Comparison of ENCODE assay signal across 8 cellular contexts in the genomic region with DNA sequence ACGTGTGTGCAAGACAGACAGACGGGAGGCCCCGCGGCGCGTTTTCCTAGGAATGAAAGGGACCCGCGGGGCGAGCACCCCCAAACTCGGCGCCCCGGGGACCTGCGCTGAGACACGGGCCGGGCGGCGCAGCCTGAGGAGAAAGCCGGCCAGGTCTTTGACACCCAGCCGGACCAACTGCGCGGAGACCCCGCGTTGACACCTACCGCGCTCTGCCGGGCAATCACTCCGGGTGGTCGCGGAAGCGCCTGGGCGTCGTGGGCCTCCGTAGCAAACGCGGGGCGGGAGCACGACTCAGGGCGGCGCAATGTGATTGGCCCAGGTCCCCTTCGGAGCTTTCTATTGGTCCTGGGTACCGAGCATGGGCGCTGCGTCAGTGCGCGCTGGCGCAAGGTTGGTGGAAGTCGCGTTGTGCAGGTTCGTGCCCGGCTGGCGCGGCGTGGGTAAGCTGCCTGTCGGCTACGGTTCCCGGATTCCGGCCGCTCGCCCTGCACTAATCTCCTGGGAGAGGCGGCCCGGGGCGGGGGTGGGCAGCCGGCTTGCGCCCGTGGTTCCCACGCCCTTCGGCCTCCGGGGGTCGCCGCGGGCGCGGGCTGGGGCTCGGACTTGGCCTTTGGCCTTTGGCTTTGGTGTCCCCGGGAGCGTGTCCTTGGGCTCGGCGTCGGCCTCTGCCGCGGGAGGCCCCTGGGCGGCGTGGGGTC. TPM values are rescaled to one million over a fixed set of nuclear protein-coding genes. Genes with fewer than 3 reads are reported as not detected.
DNase-seq lines count a peak whose midpoint lies in the region; ATAC-seq lines count a peak whose summit lies in the region.

A gene with protein sequence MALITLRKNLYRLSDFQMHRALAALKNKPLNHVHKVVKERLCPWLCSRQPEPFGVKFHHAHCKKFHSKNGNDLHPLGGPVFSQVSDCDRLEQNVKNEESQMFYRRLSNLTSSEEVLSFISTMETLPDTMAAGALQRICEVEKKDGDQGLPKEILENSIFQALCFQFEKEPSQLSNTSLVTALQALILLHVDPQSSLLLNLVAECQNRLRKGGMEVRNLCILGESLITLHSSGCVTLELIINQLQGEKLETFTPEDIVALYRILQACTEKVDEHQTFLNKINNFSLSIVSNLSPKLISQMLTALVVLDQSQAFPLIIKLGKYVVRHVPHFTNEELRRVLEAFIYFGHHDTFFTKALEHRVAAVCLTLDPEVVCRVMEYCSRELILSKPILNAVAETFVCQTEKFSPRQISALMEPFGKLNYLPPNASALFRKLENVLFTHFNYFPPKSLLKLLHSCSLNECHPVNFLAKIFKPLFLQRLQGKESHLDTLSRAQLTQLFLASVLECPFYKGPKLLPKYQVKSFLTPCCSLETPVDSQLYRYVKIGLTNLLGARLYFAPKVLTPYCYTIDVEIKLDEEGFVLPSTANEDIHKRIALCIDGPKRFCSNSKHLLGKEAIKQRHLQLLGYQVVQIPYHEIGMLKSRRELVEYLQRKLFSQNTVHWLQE (minus strand): TSS at position 259 of the 701 bp plus-strand sequence. CDS start 948 bp downstream, outside the sequence.
A gene (plus strand): TSS at position 376 of the 701 bp plus-strand sequence. CDS start 1,647 bp downstream, outside the sequence.

- no peaks in the 10 kb centered on the region for H3K9me3 ChIP-seq in CD8-positive, alpha-beta memory T cell (ENCODE audit: low read length)
- no peaks in the 10 kb centered on the region for H3K9me3 ChIP-seq in effector memory CD4-positive, alpha-beta T cell (ENCODE audit: control insufficient read depth, low read length)

- H3K27ac ChIP-seq in CD8-positive, alpha-beta memory T cell (ENCODE audit: low read depth, low read length), result peak within 1 kb of the TSS; percentile 66
- peak within 1 kb of the TSS; percentile 67 for H3K27ac ChIP-seq in effector memory CD4-positive, alpha-beta T cell (ENCODE audit: insufficient read depth, low read length, poor library complexity, severe bottlenecking)

- H3K36me3 ChIP-seq in CD8-positive, alpha-beta memory T cell (ENCODE audit: insufficient read depth, low read length), result no peaks in the 10 kb centered on the region
- no peaks in the 10 kb centered on the region for H3K36me3 ChIP-seq in effector memory CD4-positive, alpha-beta T cell (ENCODE audit: control insufficient read depth, insufficient read depth, low read length)

- H3K4me1 ChIP-seq in CD8-positive, alpha-beta memory T cell (ENCODE audit: insufficient read depth, low read length), result peaks cover 53% of the 10 kb centered on the region
- H3K4me1 ChIP-seq in effector memory CD4-positive, alpha-beta T cell (ENCODE audit: control insufficient read depth, insufficient read depth, low read length, poor library complexity, severe bottlenecking), result peaks cover 27% of the 10 kb centered on the region

- H3K4me1 Mint-ChIP-seq in CD8-positive, alpha-beta memory T cell, result peaks cover 70 to 84% (median 83%) of the 10 kb centered on the region in 3 donors
- H3K4me1 Mint-ChIP-seq in memory B cell, result peaks cover 50% of the 10 kb centered on the region

- peak within 1 kb of the TSS; percentile 86 to 98 (median 93) for H3K27ac Mint-ChIP-seq in CD8-positive, alpha-beta memory T cell
- peak within 1 kb of the TSS; percentile 89 for H3K27ac Mint-ChIP-seq in memory B cell

- ATAC-seq in GM19468 (IDR thresholded peaks at IDR 0.05; ENCODE audit: extremely low read depth, unreplicated experiment) (peak; percentile 96), memory B cell (ENCODE audit: low read depth) (peak; percentile 98)

- H3K4me3 ChIP-seq in CD8-positive, alpha-beta memory T cell (ENCODE audit: low read length), result peak within 1 kb of the TSS; percentile 71
- H3K4me3 ChIP-seq in effector memory CD4-positive, alpha-beta T cell (ENCODE audit: insufficient read depth, low read depth, low read length, poor library complexity, severe bottlenecking), result peak within 1 kb of the TSS; percentile 97

- DNase-seq in CD8-positive, alpha-beta memory T cell, result peak; percentile 86 to 92 (median 89)
- DNase-seq in HS-5 (ENCODE audit: low read depth) (peak; percentile 78), memory B cell (ENCODE audit: low spot score in 2 of 2) (peak; percentile 78 to 82)
- peak; percentile 89 for DNase-seq in NK-92 treated with Interleukin-12 subunit alpha and Interleukin-12 subunit beta, amount 100 ng/mL, for 24 hours (lab: John Stamatoyannopoulos, UW)
- peak; percentile 93 for DNase-seq in activated CD8-positive, alpha-beta memory T cell treated with anti-CD3 and anti-CD28 coated beads for 24 hours
- peak; percentile 79 to 87 (median 83) for DNase-seq in effector memory CD4-positive, alpha-beta T cell
- peak; percentile 83 for DNase-seq in stimulated activated CD8-positive, alpha-beta memory T cell treated with anti-CD3 and anti-CD28 coated beads, Interleukin-12 subunit alpha, Interleukin-12 subunit beta, amount 100 ng/mL, for 24 hours (ENCODE audit: extremely low read depth)

- H3K27me3 ChIP-seq in CD8-positive, alpha-beta memory T cell (ENCODE audit: insufficient read depth, low read length, poor library complexity, severe bottlenecking), result no peaks in the 10 kb centered on the region
- H3K27me3 ChIP-seq in effector memory CD4-positive, alpha-beta T cell (replicated peaks; ENCODE audit: control insufficient read depth, insufficient read depth, low read length, poor library complexity, severe bottlenecking), result no peaks in the 10 kb centered on the region

- CTCF ChIA-PET in CD8-positive, alpha-beta memory T cell (lab: Charles Lee), result interaction anchor here (1.1 to 2.4 kb wide), 6 partner anchors 9 to 22 kb away, joined by 3 to 9 read pairs (median 6); no protein-coding TSS in a partner anchor

- peak within 1 kb of the TSS; percentile 92 to 98 (median 96) for H3K4me3 Mint-ChIP-seq in CD8-positive, alpha-beta memory T cell
- H3K4me3 Mint-ChIP-seq in memory B cell, result peak within 1 kb of the TSS; percentile 98

- POLR2A ChIA-PET in CD8-positive, alpha-beta memory T cell (lab: Charles Lee), result interaction anchor here (0.6 to 1.4 kb wide), 4 partner anchors 10 to 1157 kb away, joined by 3 read pairs; no protein-coding TSS in a partner anchor

- peaks cover 2 to 40% (median 11%) of the 10 kb centered on the region in 3 donors for H3K36me3 Mint-ChIP-seq in CD8-positive, alpha-beta memory T cell
- peaks cover 12% of the 10 kb centered on the region for H3K36me3 Mint-ChIP-seq in memory B cell

- H3K27me3 Mint-ChIP-seq in CD8-positive, alpha-beta memory T cell, result peaks cover 0 to 3% of the 10 kb centered on the region in 2 donors
- no peaks in the 10 kb centered on the region for H3K27me3 Mint-ChIP-seq in memory B cell

- H3K9me3 Mint-ChIP-seq in CD8-positive, alpha-beta memory T cell, result no peaks in the 10 kb centered on the region
- H3K9me3 Mint-ChIP-seq in memory B cell, result no peaks in the 10 kb centered on the region

RNA-seq across cellular contexts. Expression of the first gene that starts in this region (rescaled TPM):
- 10 to 100 TPM; 20.4 to 21.3 TPM for total RNA-seq in CD8-positive, alpha-beta memory T cell
- polyA plus RNA-seq in CD8-positive, alpha-beta memory T cell, result 12.3 TPM

RNA-seq across cellular contexts. Expression of the second gene that starts in this region (rescaled TPM):
- total RNA-seq in CD8-positive, alpha-beta memory T cell, result 10 to 100 TPM; 45.5 to 50.5 TPM
- polyA plus RNA-seq in CD8-positive, alpha-beta memory T cell, result 36.8 TPM

Comparison
In these comparisons a context has a peak if more than half of its experiments do, and no peak if none do; other contexts are left out.
1. Peak in every context shown above with its lines: DNase-seq, ATAC-seq, H3K4me3 ChIP-seq and H3K27ac ChIP-seq.